In genomic region chr9:78860806-78861475, GRCh38 we compare ENCODE assay signal across 12 cellular contexts.
DNase-seq lines count a peak whose midpoint lies in the region; ATAC-seq and TF ChIP-seq lines count a peak whose summit lies in the region.
"Had no signal": no experiment of that assay in that cellular context is flagged by ENCODE, and none has a peak within 500 bp of the region (broad histone marks: within the 10 kb centered on the region; RNA-seq: fewer than 3 reads in every experiment).

No MANE protein-coding gene starts in this region.

- DNase-seq in Daoy (ENCODE audit: low read depth) (peak; percentile 77), HT1080 (ENCODE audit: low read depth) (peak; percentile 69), astrocyte of the cerebellum (ENCODE audit: low read depth) (peak; percentile 34), glomerular visceral epithelial cell (ENCODE audit: extremely low spot score) (peak; percentile 7), amygdala (lab: John Stamatoyannopoulos, UW) (no peak), caudate nucleus (lab: John Stamatoyannopoulos, UW) (no peak), LoVo (ENCODE audit: low spot score) (no peak)
- DNase-seq: central memory CD4-positive, alpha-beta T cell; NCI-H446 treated with DMSO at 0.1 percent for 48 hours; SHP77 had no signal

- H3K27ac ChIP-seq in caudate nucleus (ENCODE audit: low read depth, low read length), result no peak overlapping the region
- H3K27ac ChIP-seq: neutrophil had no signal

- no peak for ATAC-seq in HG02973 (IDR thresholded peaks at IDR 0.05; ENCODE audit: unreplicated experiment)

- H3K4me3 ChIP-seq in astrocyte of the cerebellum (ENCODE audit: low read depth, low read length), result no peak overlapping the region

- peak; percentile 6 for TF ChIP-seq CTCF in astrocyte of the cerebellum (IDR thresholded peaks at IDR 0.05; ENCODE audit: low read depth, low read length, missing control alignments)

- in situ Hi-C loops in astrocyte of the cerebellum (cut with HindIII; ENCODE audit: low sequenced_read_pairs), result no loop called here

Comparison
In these comparisons a context has a peak if more than half of its experiments do, and no peak if none do; other contexts are left out.
1. DNase-seq: peak in Daoy (single experiment), HT1080 (single experiment), astrocyte of the cerebellum (single experiment) and glomerular visceral epithelial cell (single experiment); none in amygdala (0 of 56), caudate nucleus (0 of 61) and LoVo (single experiment).